In the genomic region with DNA sequence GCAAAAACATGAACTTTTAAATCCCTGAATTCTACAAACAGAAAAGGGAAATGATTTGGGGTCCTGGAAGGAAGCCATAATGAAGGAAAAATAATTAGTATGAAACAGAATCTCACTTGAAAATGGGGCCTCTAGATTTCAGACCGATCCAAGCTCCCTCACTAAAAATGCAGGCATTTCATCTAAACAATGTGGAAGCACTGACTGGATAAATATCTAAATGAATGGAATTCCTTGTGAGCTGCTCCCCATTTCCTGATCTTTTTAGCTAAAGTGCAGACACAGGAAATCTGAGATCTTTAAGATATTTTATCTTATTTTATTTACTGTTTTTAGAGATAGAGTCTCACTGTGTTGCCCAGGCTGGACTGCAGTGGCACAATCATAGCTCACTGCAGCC, we compare ENCODE assay signal across 1 cellular context.
TF ChIP-seq lines count a peak whose summit lies in the region.

No MANE protein-coding gene starts in this region.

TF ChIP-seq in GM23338, 12 proteins besides CTCF, POLR2A, EP300 and RAD21 (continued from another document):
- TF ChIP-seq, protein P1, sequence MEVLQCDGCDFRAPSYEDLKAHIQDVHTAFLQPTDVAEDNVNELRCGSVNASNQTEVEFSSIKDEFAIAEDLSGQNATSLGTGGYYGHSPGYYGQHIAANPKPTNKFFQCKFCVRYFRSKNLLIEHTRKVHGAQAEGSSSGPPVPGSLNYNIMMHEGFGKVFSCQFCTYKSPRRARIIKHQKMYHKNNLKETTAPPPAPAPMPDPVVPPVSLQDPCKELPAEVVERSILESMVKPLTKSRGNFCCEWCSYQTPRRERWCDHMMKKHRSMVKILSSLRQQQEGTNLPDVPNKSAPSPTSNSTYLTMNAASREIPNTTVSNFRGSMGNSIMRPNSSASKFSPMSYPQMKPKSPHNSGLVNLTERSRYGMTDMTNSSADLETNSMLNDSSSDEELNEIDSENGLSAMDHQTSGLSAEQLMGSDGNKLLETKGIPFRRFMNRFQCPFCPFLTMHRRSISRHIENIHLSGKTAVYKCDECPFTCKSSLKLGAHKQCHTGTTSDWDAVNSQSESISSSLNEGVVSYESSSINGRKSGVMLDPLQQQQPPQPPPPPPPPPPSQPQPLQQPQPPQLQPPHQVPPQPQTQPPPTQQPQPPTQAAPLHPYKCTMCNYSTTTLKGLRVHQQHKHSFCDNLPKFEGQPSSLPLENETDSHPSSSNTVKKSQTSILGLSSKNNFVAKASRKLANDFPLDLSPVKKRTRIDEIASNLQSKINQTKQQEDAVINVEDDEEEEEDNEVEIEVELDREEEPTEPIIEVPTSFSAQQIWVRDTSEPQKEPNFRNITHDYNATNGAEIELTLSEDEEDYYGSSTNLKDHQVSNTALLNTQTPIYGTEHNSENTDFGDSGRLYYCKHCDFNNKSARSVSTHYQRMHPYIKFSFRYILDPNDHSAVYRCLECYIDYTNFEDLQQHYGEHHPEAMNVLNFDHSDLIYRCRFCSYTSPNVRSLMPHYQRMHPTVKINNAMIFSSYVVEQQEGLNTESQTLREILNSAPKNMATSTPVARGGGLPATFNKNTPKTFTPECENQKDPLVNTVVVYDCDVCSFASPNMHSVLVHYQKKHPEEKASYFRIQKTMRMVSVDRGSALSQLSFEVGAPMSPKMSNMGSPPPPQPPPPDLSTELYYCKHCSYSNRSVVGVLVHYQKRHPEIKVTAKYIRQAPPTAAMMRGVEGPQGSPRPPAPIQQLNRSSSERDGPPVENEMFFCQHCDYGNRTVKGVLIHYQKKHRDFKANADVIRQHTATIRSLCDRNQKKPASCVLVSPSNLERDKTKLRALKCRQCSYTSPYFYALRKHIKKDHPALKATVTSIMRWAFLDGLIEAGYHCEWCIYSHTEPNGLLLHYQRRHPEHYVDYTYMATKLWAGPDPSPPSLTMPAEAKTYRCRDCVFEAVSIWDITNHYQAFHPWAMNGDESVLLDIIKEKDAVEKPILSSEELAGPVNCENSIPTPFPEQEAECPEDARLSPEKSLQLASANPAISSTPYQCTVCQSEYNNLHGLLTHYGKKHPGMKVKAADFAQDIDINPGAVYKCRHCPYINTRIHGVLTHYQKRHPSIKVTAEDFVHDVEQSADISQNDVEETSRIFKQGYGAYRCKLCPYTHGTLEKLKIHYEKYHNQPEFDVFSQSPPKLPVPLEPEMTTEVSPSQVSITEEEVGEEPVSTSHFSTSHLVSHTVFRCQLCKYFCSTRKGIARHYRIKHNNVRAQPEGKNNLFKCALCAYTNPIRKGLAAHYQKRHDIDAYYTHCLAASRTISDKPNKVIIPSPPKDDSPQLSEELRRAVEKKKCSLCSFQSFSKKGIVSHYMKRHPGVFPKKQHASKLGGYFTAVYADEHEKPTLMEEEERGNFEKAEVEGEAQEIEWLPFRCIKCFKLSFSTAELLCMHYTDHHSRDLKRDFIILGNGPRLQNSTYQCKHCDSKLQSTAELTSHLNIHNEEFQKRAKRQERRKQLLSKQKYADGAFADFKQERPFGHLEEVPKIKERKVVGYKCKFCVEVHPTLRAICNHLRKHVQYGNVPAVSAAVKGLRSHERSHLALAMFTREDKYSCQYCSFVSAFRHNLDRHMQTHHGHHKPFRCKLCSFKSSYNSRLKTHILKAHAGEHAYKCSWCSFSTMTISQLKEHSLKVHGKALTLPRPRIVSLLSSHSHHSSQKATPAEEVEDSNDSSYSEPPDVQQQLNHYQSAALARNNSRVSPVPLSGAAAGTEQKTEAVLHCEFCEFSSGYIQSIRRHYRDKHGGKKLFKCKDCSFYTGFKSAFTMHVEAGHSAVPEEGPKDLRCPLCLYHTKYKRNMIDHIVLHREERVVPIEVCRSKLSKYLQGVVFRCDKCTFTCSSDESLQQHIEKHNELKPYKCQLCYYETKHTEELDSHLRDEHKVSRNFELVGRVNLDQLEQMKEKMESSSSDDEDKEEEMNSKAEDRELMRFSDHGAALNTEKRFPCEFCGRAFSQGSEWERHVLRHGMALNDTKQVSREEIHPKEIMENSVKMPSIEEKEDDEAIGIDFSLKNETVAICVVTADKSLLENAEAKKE (CRISPR knock-in tag; IDR thresholded peaks at IDR 0.05): no peak
- TF ChIP-seq CREB1 (CRISPR knock-in tag; IDR thresholded peaks at IDR 0.05; ENCODE audit: low read depth): no peak
- TF ChIP-seq, protein P2, sequence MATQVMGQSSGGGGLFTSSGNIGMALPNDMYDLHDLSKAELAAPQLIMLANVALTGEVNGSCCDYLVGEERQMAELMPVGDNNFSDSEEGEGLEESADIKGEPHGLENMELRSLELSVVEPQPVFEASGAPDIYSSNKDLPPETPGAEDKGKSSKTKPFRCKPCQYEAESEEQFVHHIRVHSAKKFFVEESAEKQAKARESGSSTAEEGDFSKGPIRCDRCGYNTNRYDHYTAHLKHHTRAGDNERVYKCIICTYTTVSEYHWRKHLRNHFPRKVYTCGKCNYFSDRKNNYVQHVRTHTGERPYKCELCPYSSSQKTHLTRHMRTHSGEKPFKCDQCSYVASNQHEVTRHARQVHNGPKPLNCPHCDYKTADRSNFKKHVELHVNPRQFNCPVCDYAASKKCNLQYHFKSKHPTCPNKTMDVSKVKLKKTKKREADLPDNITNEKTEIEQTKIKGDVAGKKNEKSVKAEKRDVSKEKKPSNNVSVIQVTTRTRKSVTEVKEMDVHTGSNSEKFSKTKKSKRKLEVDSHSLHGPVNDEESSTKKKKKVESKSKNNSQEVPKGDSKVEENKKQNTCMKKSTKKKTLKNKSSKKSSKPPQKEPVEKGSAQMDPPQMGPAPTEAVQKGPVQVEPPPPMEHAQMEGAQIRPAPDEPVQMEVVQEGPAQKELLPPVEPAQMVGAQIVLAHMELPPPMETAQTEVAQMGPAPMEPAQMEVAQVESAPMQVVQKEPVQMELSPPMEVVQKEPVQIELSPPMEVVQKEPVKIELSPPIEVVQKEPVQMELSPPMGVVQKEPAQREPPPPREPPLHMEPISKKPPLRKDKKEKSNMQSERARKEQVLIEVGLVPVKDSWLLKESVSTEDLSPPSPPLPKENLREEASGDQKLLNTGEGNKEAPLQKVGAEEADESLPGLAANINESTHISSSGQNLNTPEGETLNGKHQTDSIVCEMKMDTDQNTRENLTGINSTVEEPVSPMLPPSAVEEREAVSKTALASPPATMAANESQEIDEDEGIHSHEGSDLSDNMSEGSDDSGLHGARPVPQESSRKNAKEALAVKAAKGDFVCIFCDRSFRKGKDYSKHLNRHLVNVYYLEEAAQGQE (IDR thresholded peaks at IDR 0.05; ENCODE audit: unreplicated experiment): no peak
